12 cellular contexts compared by ENCODE assay signal in the genomic region with DNA sequence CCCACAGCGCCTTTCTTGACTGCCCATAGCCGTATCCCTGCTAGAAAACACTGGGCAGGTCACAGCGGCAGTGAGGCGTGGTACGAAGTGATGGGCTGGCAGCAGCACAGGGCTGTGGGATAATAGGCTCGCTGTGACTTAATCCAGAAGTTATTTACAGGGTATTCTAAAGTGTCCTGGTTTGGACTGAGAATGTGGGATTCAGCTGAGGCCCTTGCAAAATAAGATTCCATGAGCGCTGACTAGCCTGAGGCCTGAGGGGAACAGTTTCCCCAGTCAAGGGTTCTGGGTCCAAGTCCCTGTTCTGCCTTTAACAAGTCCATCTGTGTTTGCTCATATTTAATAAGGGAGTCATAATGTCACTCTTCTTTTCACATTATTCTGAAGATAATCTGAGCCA. TPM values are rescaled to one million over a fixed set of nuclear protein-coding genes. Genes with fewer than 3 reads are reported as not detected.
DNase-seq lines count a peak whose midpoint lies in the region; ATAC-seq, FAIRE-seq and TF ChIP-seq lines count a peak whose summit lies in the region.
"Had no signal": no experiment of that assay in that cellular context is flagged by ENCODE, and none has a peak within 500 bp of the region (broad histone marks: within the 10 kb centered on the region; RNA-seq: fewer than 3 reads in every experiment).

No MANE protein-coding gene starts in this region.

- no peaks in the 10 kb centered on the region for H3K27me3 ChIP-seq in SK-N-SH (ENCODE audit: insufficient read depth)
- H3K27me3 ChIP-seq: BLaER1 had no signal

- no peak overlapping the region for H3K4me3 Mint-ChIP-seq in mesothelial cell of epicardium

- POLR2A ChIA-PET in SK-N-SH (lab: Yijun Ruan, JAX): no interaction called here

- TF ChIP-seq CTCF in SK-N-SH (IDR thresholded peaks at IDR 0.05) (no peak), mesothelial cell of epicardium (IDR thresholded peaks at IDR 0.05; ENCODE audit: unreplicated experiment) (no peak)

- peaks cover 10% of the 10 kb centered on the region for H3K9me3 Mint-ChIP-seq in mesothelial cell of epicardium

- no peaks in the 10 kb centered on the region for H4K20me1 ChIP-seq in SK-N-SH (ENCODE audit: insufficient read depth)
- H4K20me1 ChIP-seq: BLaER1 had no signal

- H3K9ac ChIP-seq in SK-N-SH: no peak overlapping the region
- H3K9ac ChIP-seq: BLaER1 had no signal

- peaks cover 0 to 13% of the 10 kb centered on the region in 2 experiments; a peak in 1 of 4 replicates for H3K4me1 ChIP-seq in SK-N-SH (ENCODE audit: control insufficient read depth in 1 of 2, insufficient read depth in 2 of 2, low read depth in 1 of 2, low read length in 1 of 2)
- H3K4me1 ChIP-seq: BLaER1 had no signal

- TF ChIP-seq EP300 in SK-N-SH (IDR thresholded peaks at IDR 0.05; ENCODE audit: borderline replicate concordance in 1 of 2, low read depth in 1 of 2, low read length in 1 of 2): no peak

- peak overlapping the region; percentile 62 for H3K27ac Mint-ChIP-seq in mesothelial cell of epicardium

- no peak for TF ChIP-seq RAD21 in SK-N-SH (IDR thresholded peaks at IDR 0.05; ENCODE audit: low read length)

- peaks cover 30% of the 10 kb centered on the region for H3K36me3 Mint-ChIP-seq in mesothelial cell of epicardium

- no peaks in the 10 kb centered on the region for H3K79me2 ChIP-seq in SK-N-SH (ENCODE audit: insufficient read depth)

- FAIRE-seq in urothelium cell line (lab: Jason Lieb, UNC): no peak
- FAIRE-seq: TTC549 had no signal

- H3K9me3 ChIP-seq in SK-N-SH: no peaks in the 10 kb centered on the region
- H3K9me3 ChIP-seq: BLaER1 had no signal

- H2AFZ ChIP-seq in SK-N-SH (ENCODE audit: low read depth): no peak overlapping the region

- DNase-seq in SK-N-SH (no peak), epithelial cell of prostate (ENCODE audit: low read depth, low spot score) (no peak), mesothelial cell of epicardium (ENCODE audit: low spot score in 2 of 2, unreplicated experiment in 2 of 2) (no peak), urothelium cell line (ENCODE audit: low spot score) (peak; percentile 65), 8988T (no peak), NCI-H510A (lab: John Stamatoyannopoulos, UW) (no peak)
- DNase-seq: amygdala, NCI-H187 treated with DMSO at 0.1 percent for 48 hours had no signal

- H3K9me2 ChIP-seq in SK-N-SH: no peaks in the 10 kb centered on the region

- peaks cover 10% of the 10 kb centered on the region for H3K4me1 Mint-ChIP-seq in mesothelial cell of epicardium

- H3K4me2 ChIP-seq in SK-N-SH: no peak overlapping the region
- H3K4me2 ChIP-seq: BLaER1 had no signal

- H3K36me3 ChIP-seq in SK-N-SH (replicated peaks in 1 of 2; ENCODE audit: control insufficient read depth in 1 of 2, insufficient read depth in 2 of 2, low read length in 1 of 2): peaks cover 0 to 15% of the 10 kb centered on the region in 2 experiments

- no peaks in the 10 kb centered on the region for H3K27me3 Mint-ChIP-seq in mesothelial cell of epicardium (ENCODE audit: low read depth)

- CTCF ChIA-PET in SK-N-SH (lab: Yijun Ruan, JAX): interaction anchor here (1.5 kb wide), 1 partner anchor 10 kb away, joined by 3 read pairs; no protein-coding TSS in a partner anchor

- no peaks in the 10 kb centered on the region for H3F3A ChIP-seq in SK-N-SH (replicated peaks; ENCODE audit: insufficient read depth)

- H3K4me3 ChIP-seq in SK-N-SH (ENCODE audit: low read depth in 2 of 2, low read length in 1 of 2): no peak overlapping the region
- H3K4me3 ChIP-seq: BLaER1 had no signal

- H3K27ac ChIP-seq in SK-N-SH (ENCODE audit: low read depth in 2 of 2, low read length in 1 of 2): no peak overlapping the region
- peak overlapping the region; percentile 64 for H3K27ac ChIP-seq in epithelial cell of prostate
- H3K27ac ChIP-seq: BLaER1 had no signal

- ATAC-seq in SK-N-SH treated with all-trans-retinoic acid at 6 μM for 48 hours: peak; percentile 84
- no peak for ATAC-seq in HG03469 (IDR thresholded peaks at IDR 0.05; ENCODE audit: unreplicated experiment)

- 81% methylated on average over 7 of the region's 7 CpGs for WGBS in SK-N-SH (ENCODE audit: low lambda C conversion rate)

TF ChIP-seq in SK-N-SH treated with all-trans-retinoic acid at 6 μM for 48 hours, 23 proteins besides CTCF, POLR2A, EP300 and RAD21:
- TF ChIP-seq BACH2 (CRISPR knock-in tag; IDR thresholded peaks at IDR 0.05; ENCODE audit: borderline replicate concordance): no peak
- TF ChIP-seq ISL1 (CRISPR knock-in tag; IDR thresholded peaks at IDR 0.05): 0 out of 2 replicates have a peak, but pooled peaks have one; percentile 25
- TF ChIP-seq ESRRG (CRISPR knock-in tag; IDR thresholded peaks at IDR 0.05): no peak
- TF ChIP-seq, protein P1, sequence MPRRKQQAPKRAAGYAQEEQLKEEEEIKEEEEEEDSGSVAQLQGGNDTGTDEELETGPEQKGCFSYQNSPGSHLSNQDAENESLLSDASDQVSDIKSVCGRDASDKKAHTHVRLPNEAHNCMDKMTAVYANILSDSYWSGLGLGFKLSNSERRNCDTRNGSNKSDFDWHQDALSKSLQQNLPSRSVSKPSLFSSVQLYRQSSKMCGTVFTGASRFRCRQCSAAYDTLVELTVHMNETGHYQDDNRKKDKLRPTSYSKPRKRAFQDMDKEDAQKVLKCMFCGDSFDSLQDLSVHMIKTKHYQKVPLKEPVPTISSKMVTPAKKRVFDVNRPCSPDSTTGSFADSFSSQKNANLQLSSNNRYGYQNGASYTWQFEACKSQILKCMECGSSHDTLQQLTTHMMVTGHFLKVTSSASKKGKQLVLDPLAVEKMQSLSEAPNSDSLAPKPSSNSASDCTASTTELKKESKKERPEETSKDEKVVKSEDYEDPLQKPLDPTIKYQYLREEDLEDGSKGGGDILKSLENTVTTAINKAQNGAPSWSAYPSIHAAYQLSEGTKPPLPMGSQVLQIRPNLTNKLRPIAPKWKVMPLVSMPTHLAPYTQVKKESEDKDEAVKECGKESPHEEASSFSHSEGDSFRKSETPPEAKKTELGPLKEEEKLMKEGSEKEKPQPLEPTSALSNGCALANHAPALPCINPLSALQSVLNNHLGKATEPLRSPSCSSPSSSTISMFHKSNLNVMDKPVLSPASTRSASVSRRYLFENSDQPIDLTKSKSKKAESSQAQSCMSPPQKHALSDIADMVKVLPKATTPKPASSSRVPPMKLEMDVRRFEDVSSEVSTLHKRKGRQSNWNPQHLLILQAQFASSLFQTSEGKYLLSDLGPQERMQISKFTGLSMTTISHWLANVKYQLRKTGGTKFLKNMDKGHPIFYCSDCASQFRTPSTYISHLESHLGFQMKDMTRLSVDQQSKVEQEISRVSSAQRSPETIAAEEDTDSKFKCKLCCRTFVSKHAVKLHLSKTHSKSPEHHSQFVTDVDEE (CRISPR knock-in tag; IDR thresholded peaks at IDR 0.05): no peak
- TF ChIP-seq ZNF70 (CRISPR knock-in tag; IDR thresholded peaks at IDR 0.05): no peak
- TF ChIP-seq ZFP30 (CRISPR knock-in tag; IDR thresholded peaks at IDR 0.05): no peak
- no peak for TF ChIP-seq ZNF565 (CRISPR knock-in tag; conservative IDR thresholded peaks at IDR 0.05; ENCODE audit: low read depth)
- no peak for TF ChIP-seq GLIS3 (CRISPR knock-in tag; IDR thresholded peaks at IDR 0.05)

TF ChIP-seq in SK-N-SH, 30 proteins besides CTCF, POLR2A, EP300 and RAD21 (continues in another document):
- TF ChIP-seq NFIC (IDR thresholded peaks at IDR 0.05; ENCODE audit: borderline replicate concordance) (no peak), RCOR1 (IDR thresholded peaks at IDR 0.05; ENCODE audit: low read length) (no peak), MEF2A (IDR thresholded peaks at IDR 0.05; ENCODE audit: borderline replicate concordance, low read depth) (no peak), GATA2 (CRISPR knock-in tag; IDR thresholded peaks at IDR 0.05) (no peak), FOXM1 (IDR thresholded peaks at IDR 0.05; ENCODE audit: low read depth) (no peak), TAF1 (IDR thresholded peaks at IDR 0.05; ENCODE audit: borderline replicate concordance, low read depth, low read length) (no peak), FOSL2 (IDR thresholded peaks at IDR 0.05; ENCODE audit: borderline replicate concordance, low read depth) (no peak), YY1 (IDR thresholded peaks at IDR 0.05; ENCODE audit: low read depth) (no peak)
- TF ChIP-seq, protein P2, sequence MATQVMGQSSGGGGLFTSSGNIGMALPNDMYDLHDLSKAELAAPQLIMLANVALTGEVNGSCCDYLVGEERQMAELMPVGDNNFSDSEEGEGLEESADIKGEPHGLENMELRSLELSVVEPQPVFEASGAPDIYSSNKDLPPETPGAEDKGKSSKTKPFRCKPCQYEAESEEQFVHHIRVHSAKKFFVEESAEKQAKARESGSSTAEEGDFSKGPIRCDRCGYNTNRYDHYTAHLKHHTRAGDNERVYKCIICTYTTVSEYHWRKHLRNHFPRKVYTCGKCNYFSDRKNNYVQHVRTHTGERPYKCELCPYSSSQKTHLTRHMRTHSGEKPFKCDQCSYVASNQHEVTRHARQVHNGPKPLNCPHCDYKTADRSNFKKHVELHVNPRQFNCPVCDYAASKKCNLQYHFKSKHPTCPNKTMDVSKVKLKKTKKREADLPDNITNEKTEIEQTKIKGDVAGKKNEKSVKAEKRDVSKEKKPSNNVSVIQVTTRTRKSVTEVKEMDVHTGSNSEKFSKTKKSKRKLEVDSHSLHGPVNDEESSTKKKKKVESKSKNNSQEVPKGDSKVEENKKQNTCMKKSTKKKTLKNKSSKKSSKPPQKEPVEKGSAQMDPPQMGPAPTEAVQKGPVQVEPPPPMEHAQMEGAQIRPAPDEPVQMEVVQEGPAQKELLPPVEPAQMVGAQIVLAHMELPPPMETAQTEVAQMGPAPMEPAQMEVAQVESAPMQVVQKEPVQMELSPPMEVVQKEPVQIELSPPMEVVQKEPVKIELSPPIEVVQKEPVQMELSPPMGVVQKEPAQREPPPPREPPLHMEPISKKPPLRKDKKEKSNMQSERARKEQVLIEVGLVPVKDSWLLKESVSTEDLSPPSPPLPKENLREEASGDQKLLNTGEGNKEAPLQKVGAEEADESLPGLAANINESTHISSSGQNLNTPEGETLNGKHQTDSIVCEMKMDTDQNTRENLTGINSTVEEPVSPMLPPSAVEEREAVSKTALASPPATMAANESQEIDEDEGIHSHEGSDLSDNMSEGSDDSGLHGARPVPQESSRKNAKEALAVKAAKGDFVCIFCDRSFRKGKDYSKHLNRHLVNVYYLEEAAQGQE (IDR thresholded peaks at IDR 0.05; ENCODE audit: low read depth, low read length): no peak
- TF ChIP-seq, protein P3, sequence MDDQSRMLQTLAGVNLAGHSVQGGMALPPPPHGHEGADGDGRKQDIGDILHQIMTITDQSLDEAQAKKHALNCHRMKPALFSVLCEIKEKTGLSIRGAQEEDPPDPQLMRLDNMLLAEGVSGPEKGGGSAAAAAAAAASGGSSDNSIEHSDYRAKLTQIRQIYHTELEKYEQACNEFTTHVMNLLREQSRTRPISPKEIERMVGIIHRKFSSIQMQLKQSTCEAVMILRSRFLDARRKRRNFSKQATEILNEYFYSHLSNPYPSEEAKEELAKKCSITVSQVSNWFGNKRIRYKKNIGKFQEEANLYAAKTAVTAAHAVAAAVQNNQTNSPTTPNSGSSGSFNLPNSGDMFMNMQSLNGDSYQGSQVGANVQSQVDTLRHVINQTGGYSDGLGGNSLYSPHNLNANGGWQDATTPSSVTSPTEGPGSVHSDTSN (IDR thresholded peaks at IDR 0.05): no peak

RNA-seq across cellular contexts. Expression of a gene that starts 34.6 kb away (rescaled TPM):
- 3.0 and 3.1 TPM in 2 replicates for polyA plus RNA-seq in SK-N-SH (2012; rRNA removed)
- polyA plus RNA-seq in SK-N-SH (2012; cell fraction: cytosol; rRNA removed): 2.8 and 3.0 TPM in 2 replicates
- 2.8 and 4.3 TPM in 2 replicates for polyA plus RNA-seq in SK-N-SH (2012; cell fraction: nucleus; rRNA removed)
- 44.6 to 47.7 TPM (median 46.0 TPM) in 3 replicates for total RNA-seq in mesothelial cell of epicardium
